1 cellular context compared by ENCODE assay signal in genomic region chr2:73307720-73308119, GRCh38.
TF ChIP-seq lines count a peak whose summit lies in the region.

No MANE protein-coding gene starts in this region.

TF ChIP-seq in GM23338, 12 proteins besides CTCF, POLR2A, EP300 and RAD21 (continued from another document):
- TF ChIP-seq ZNF462 (CRISPR knock-in tag; IDR thresholded peaks at IDR 0.05) (no peak), ZNF114 (CRISPR knock-in tag; IDR thresholded peaks at IDR 0.05) (no peak), EZH2phosphoT487 (IDR thresholded peaks at IDR 0.05; ENCODE audit: unreplicated experiment) (no peak), CREB1 (CRISPR knock-in tag; IDR thresholded peaks at IDR 0.05; ENCODE audit: low read depth) (no peak)
